10 cellular contexts compared by ENCODE assay signal in genomic region chr1:32181563-32181962, GRCh38. TPM values are rescaled to one million over a fixed set of nuclear protein-coding genes. Genes with fewer than 3 reads are reported as not detected.
DNase-seq lines count a peak whose midpoint lies in the region; ATAC-seq, FAIRE-seq and TF ChIP-seq lines count a peak whose summit lies in the region.
"Had no signal": no experiment of that assay in that cellular context is flagged by ENCODE, and none has a peak within 500 bp of the region (broad histone marks: within the 10 kb centered on the region; RNA-seq: fewer than 3 reads in every experiment).

No MANE protein-coding gene starts in this region.

- no peak for TF ChIP-seq POLR2A in suprapubic skin (IDR thresholded peaks at IDR 0.05)

- no peak for ATAC-seq in activated T-cell treated with anti-CD3 and anti-CD28 coated beads, Interleukin-2, amount 50 U/mL, for 4 hours

- peaks cover 53% of the 10 kb centered on the region for H3K4me1 Mint-ChIP-seq in activated T-cell treated with anti-CD3 and anti-CD28 coated beads, Interleukin-2, amount 50 U/mL, for 4 hours (ENCODE audit: low read depth)
- H3K4me1 Mint-ChIP-seq in activated naive CD8-positive, alpha-beta T cell (ENCODE audit: low read depth): peaks cover 57% of the 10 kb centered on the region

- peak overlapping the region; percentile 87 for H3K4me2 ChIP-seq in keratinocyte (ENCODE audit: control insufficient read depth, extremely low read depth, insufficient read depth, low read depth, low read length)

- FAIRE-seq in keratinocyte (lab: Jason Lieb, UNC) (no peak), HTR-8/SVneo (lab: Jason Lieb, UNC) (no peak)

- peak overlapping the region; percentile 94 for H3K4me3 Mint-ChIP-seq in activated T-cell treated with anti-CD3 and anti-CD28 coated beads, Interleukin-2, amount 50 U/mL, for 4 hours
- H3K4me3 Mint-ChIP-seq in activated naive CD8-positive, alpha-beta T cell: peak overlapping the region; percentile 94

- H3K4me1 ChIP-seq in keratinocyte (ENCODE audit: control insufficient read depth, extremely low read depth, insufficient read depth, low read length): peaks cover 19% of the 10 kb centered on the region
- H3K4me1 ChIP-seq in suprapubic skin: peaks cover 61% of the 10 kb centered on the region

- H3K36me3 ChIP-seq in keratinocyte (ENCODE audit: control insufficient read depth in 2 of 2, extremely low read depth in 1 of 2, insufficient read depth in 2 of 2, low read length in 2 of 2): peaks cover 13 to 39% of the 10 kb centered on the region in 2 experiments
- peaks cover 21% of the 10 kb centered on the region for H3K36me3 ChIP-seq in suprapubic skin

- H3K27me3 Mint-ChIP-seq in activated T-cell treated with anti-CD3 and anti-CD28 coated beads, Interleukin-2, amount 50 U/mL, for 4 hours (ENCODE audit: low read depth): no peaks in the 10 kb centered on the region
- H3K27me3 Mint-ChIP-seq in activated naive CD8-positive, alpha-beta T cell: no peaks in the 10 kb centered on the region

- no peak for TF ChIP-seq EP300 in suprapubic skin (IDR thresholded peaks at IDR 0.05)

- peaks cover 53% of the 10 kb centered on the region for H3K79me2 ChIP-seq in keratinocyte (ENCODE audit: control insufficient read depth, insufficient read depth, low read length)

- H2AFZ ChIP-seq in keratinocyte (ENCODE audit: control insufficient read depth, low read length): no peak overlapping the region

- H3K9me3 ChIP-seq in keratinocyte (ENCODE audit: control insufficient read depth, low read depth, low read length) (no peaks in the 10 kb centered on the region), suprapubic skin (no peaks in the 10 kb centered on the region)

- dilution Hi-C loops in keratinocyte (cut with MboI; ENCODE audit: extremely low pct_ligation_motif_present, low sequenced_read_pairs): no loop called here

- DNase-seq in activated T-cell treated with anti-CD3 and anti-CD28 coated beads, Interleukin-2, amount 50 U/mL, for 4 hours: no peak
- no peak for DNase-seq in activated T-cell treated with anti-CD3 and anti-CD28 coated beads, Interleukin-2, amount 50 U/mL, for 1 hour
- no peak for DNase-seq in keratinocyte (ENCODE audit: low read depth, low spot score)
- DNase-seq in suprapubic skin (ENCODE audit: low spot score in 2 of 2): no peak
- no peak for DNase-seq in effector CD8-positive, alpha-beta T cell (lab: John Stamatoyannopoulos, UW)
- no peak for DNase-seq in activated effector memory CD4-positive, alpha-beta T cell treated with anti-CD3 and anti-CD28 coated beads, Interleukin-2, amount 50 U/mL, for 16 hours
- DNase-seq in HTR-8/SVneo (ENCODE audit: insufficient read length, low spot score): no peak
- DNase-seq: stimulated activated CD4-positive, alpha-beta T cell treated with anti-CD3 and anti-CD28 coated beads, Interleukin-4, amount 100 ng/mL, for 4 hours had no signal

- H3K36me3 Mint-ChIP-seq in activated T-cell treated with anti-CD3 and anti-CD28 coated beads, Interleukin-2, amount 50 U/mL, for 4 hours (ENCODE audit: insufficient read depth): peaks cover 45% of the 10 kb centered on the region
- H3K36me3 Mint-ChIP-seq in activated naive CD8-positive, alpha-beta T cell: peaks cover 22% of the 10 kb centered on the region

- 62% methylated on average over 5 of the region's 5 CpGs for WGBS in suprapubic skin

- H3K9ac ChIP-seq in keratinocyte (ENCODE audit: control insufficient read depth, extremely low read depth, insufficient read depth, low read length): no peak overlapping the region

- peak overlapping the region; percentile 96 for H3K27ac Mint-ChIP-seq in activated naive CD8-positive, alpha-beta T cell

- H3K9me3 Mint-ChIP-seq in activated T-cell treated with anti-CD3 and anti-CD28 coated beads, Interleukin-2, amount 50 U/mL, for 4 hours: no peaks in the 10 kb centered on the region
- no peaks in the 10 kb centered on the region for H3K9me3 Mint-ChIP-seq in activated naive CD8-positive, alpha-beta T cell (ENCODE audit: low read depth)

- peaks cover 7% of the 10 kb centered on the region for H3K9me1 ChIP-seq in keratinocyte (ENCODE audit: control insufficient read depth, extremely low read depth, insufficient read depth, low read length)

- H4K20me1 ChIP-seq in keratinocyte (ENCODE audit: control insufficient read depth, extremely low read depth, insufficient read depth, low read length): peaks cover 4% of the 10 kb centered on the region

- H3K27me3 ChIP-seq in keratinocyte (ENCODE audit: control insufficient read depth, extremely low read depth, insufficient read depth, low read length): no peaks in the 10 kb centered on the region
- no peaks in the 10 kb centered on the region for H3K27me3 ChIP-seq in suprapubic skin

- H3K4me3 ChIP-seq in keratinocyte (ENCODE audit: control insufficient read depth in 2 of 3, extremely low read depth in 1 of 3, insufficient read depth in 2 of 3, low read depth in 1 of 3, low read length in 3 of 3) (peak overlapping the region in 2 of 3 experiments; percentile 70 to 95), suprapubic skin (peak overlapping the region; percentile 77)

- TF ChIP-seq CTCF in keratinocyte (optimal IDR thresholded peaks at IDR 0.05 in 1 of 3, IDR thresholded peaks at IDR 0.05 in 1 of 3, conservative IDR thresholded peaks at IDR 0.05 in 1 of 3; ENCODE audit: extremely low read depth in 1 of 3, insufficient read depth in 2 of 3, low read length in 3 of 3): no peak
- TF ChIP-seq CTCF in suprapubic skin (IDR thresholded peaks at IDR 0.05): no peak

- H3K27ac ChIP-seq in keratinocyte (ENCODE audit: control insufficient read depth, insufficient read depth, low read length): no peak overlapping the region
- H3K27ac ChIP-seq in suprapubic skin: peak overlapping the region; percentile 91

RNA-seq across cellular contexts. Expression of gene TXLNA, which starts 2.1 kb away (rescaled TPM):
- total RNA-seq in activated T-cell treated with anti-CD3 and anti-CD28 coated beads, Interleukin-2, amount 50 U/mL, for 4 hours: 10 to 100 TPM; 80.7 to 86.6 (median 86.0) TPM
- 17.1 to 35.8 TPM (median 20.0 TPM) in 3 replicates for polyA plus RNA-seq in keratinocyte
- 13.2 TPM for polyA plus RNA-seq in keratinocyte (2011; ENCODE audit: low read depth)
- 18.6 and 22.9 TPM in 2 replicates for polyA plus RNA-seq in keratinocyte (2011; cell fraction: cytosol; rRNA removed)
- 52.0 and 54.8 TPM in 2 replicates for polyA plus RNA-seq in keratinocyte (2011; cell fraction: nucleus; rRNA removed)
- polyA plus RNA-seq in keratinocyte (2012; ENCODE audit: low replicate concordance): 18.5 and 27.6 TPM in 2 replicates
- polyA minus RNA-seq in keratinocyte: 26.3 to 43.0 TPM (median 36.3 TPM) in 3 replicates
- 18.4 TPM for polyA minus RNA-seq in keratinocyte (2011; cell fraction: cytosol; rRNA and poly(A)+ RNA removed)
- 21.3 and 34.5 TPM in 2 replicates for polyA minus RNA-seq in keratinocyte (2011; cell fraction: nucleus; rRNA and poly(A)+ RNA removed)
- 10 to 100 TPM; 50.0 to 72.0 (median 56.3) TPM for total RNA-seq in suprapubic skin

RNA-seq across cellular contexts. Expression of gene CCDC28B, which starts 18.8 kb away (rescaled TPM):
- 10 to 100 TPM in 1 of 3 donors, 1 to 10 TPM in 2; 6.7 to 10.0 (median 7.8) TPM for total RNA-seq in activated T-cell treated with anti-CD3 and anti-CD28 coated beads, Interleukin-2, amount 50 U/mL, for 4 hours
- 3.6 to 4.5 TPM (median 3.8 TPM) in 3 replicates for polyA plus RNA-seq in keratinocyte
- 0.74 TPM for polyA plus RNA-seq in keratinocyte (2011; ENCODE audit: low read depth)
- 1.8 and 4.2 TPM in 2 replicates for polyA plus RNA-seq in keratinocyte (2011; cell fraction: cytosol; rRNA removed)
- polyA plus RNA-seq in keratinocyte (2011; cell fraction: nucleus; rRNA removed): 1.6 and 1.8 TPM in 2 replicates
- polyA plus RNA-seq in keratinocyte (2012; ENCODE audit: low replicate concordance): 4.4 and 7.5 TPM in 2 replicates
- polyA minus RNA-seq in keratinocyte: 1.0 to 2.3 TPM (median 1.2 TPM) in 3 replicates
- 2.3 TPM for polyA minus RNA-seq in keratinocyte (2011; cell fraction: cytosol; rRNA and poly(A)+ RNA removed)
- 0.95 and 1.7 TPM in 2 replicates for polyA minus RNA-seq in keratinocyte (2011; cell fraction: nucleus; rRNA and poly(A)+ RNA removed)
- total RNA-seq in suprapubic skin: 1 to 10 TPM in 3 of 4 donors, under 1 TPM in 1; 0.72 to 3.5 (median 2.0) TPM

RNA-seq across cellular contexts. Expression of gene IQCC, which starts 23.9 kb away (rescaled TPM):
- total RNA-seq in activated T-cell treated with anti-CD3 and anti-CD28 coated beads, Interleukin-2, amount 50 U/mL, for 4 hours: 1 to 10 TPM; 2.2 to 3.0 (median 2.9) TPM
- polyA plus RNA-seq in keratinocyte: 1.2 to 2.3 TPM (median 1.5 TPM) in 3 replicates
- 1.1 TPM for polyA plus RNA-seq in keratinocyte (2011; ENCODE audit: low read depth)
- 0.89 and 0.90 TPM in 2 replicates for polyA plus RNA-seq in keratinocyte (2011; cell fraction: cytosol; rRNA removed)
- polyA plus RNA-seq in keratinocyte (2011; cell fraction: nucleus; rRNA removed): 1.2 and 1.3 TPM in 2 replicates
- 1.7 TPM in 2 replicates for polyA plus RNA-seq in keratinocyte (2012; ENCODE audit: low replicate concordance)
- 0.59 to 2.0 TPM (median 0.75 TPM) in 3 replicates for polyA minus RNA-seq in keratinocyte
- polyA minus RNA-seq in keratinocyte (2011; cell fraction: cytosol; rRNA and poly(A)+ RNA removed): not detected
- 0.62 and 0.63 TPM in 2 replicates for polyA minus RNA-seq in keratinocyte (2011; cell fraction: nucleus; rRNA and poly(A)+ RNA removed)
- total RNA-seq in suprapubic skin: 1 to 10 TPM; 1.7 to 4.4 (median 3.7) TPM

RNA-seq across cellular contexts. Expression of gene DCDC2B, which starts 27.3 kb away (rescaled TPM):
- total RNA-seq in activated T-cell treated with anti-CD3 and anti-CD28 coated beads, Interleukin-2, amount 50 U/mL, for 4 hours: not detected
- polyA plus RNA-seq in keratinocyte: not detected in 3 replicates
- polyA plus RNA-seq in keratinocyte (2011; ENCODE audit: low read depth): not detected
- polyA plus RNA-seq in keratinocyte (2011; cell fraction: cytosol; rRNA removed): not detected in 2 replicates
- not detected in 2 replicates for polyA plus RNA-seq in keratinocyte (2011; cell fraction: nucleus; rRNA removed)
- polyA plus RNA-seq in keratinocyte (2012; ENCODE audit: low replicate concordance): not detected in 2 replicates
- polyA minus RNA-seq in keratinocyte: not detected in 3 replicates
- polyA minus RNA-seq in keratinocyte (2011; cell fraction: cytosol; rRNA and poly(A)+ RNA removed): not detected
- polyA minus RNA-seq in keratinocyte (2011; cell fraction: nucleus; rRNA and poly(A)+ RNA removed): not detected in 2 replicates
- total RNA-seq in suprapubic skin: not detected
- total RNA-seq: RPMI7951 had no signal

RNA-seq across cellular contexts. Expression of gene TMEM234, which starts 40.6 kb away (rescaled TPM):
- 1 to 10 TPM; 8.0 to 9.2 (median 8.2) TPM for total RNA-seq in activated T-cell treated with anti-CD3 and anti-CD28 coated beads, Interleukin-2, amount 50 U/mL, for 4 hours
- 14.4 to 20.1 TPM (median 16.9 TPM) in 3 replicates for polyA plus RNA-seq in keratinocyte
- polyA plus RNA-seq in keratinocyte (2011; ENCODE audit: low read depth): 5.4 TPM
- polyA plus RNA-seq in keratinocyte (2011; cell fraction: cytosol; rRNA removed): 10.2 and 12.5 TPM in 2 replicates
- 49.0 and 52.4 TPM in 2 replicates for polyA plus RNA-seq in keratinocyte (2011; cell fraction: nucleus; rRNA removed)
- polyA plus RNA-seq in keratinocyte (2012; ENCODE audit: low replicate concordance): 8.1 and 16.7 TPM in 2 replicates
- polyA minus RNA-seq in keratinocyte: 15.2 to 20.5 TPM (median 19.9 TPM) in 3 replicates
- polyA minus RNA-seq in keratinocyte (2011; cell fraction: cytosol; rRNA and poly(A)+ RNA removed): 4.2 TPM
- polyA minus RNA-seq in keratinocyte (2011; cell fraction: nucleus; rRNA and poly(A)+ RNA removed): 16.4 and 17.4 TPM in 2 replicates
- 10 to 100 TPM in 2 of 4 donors, 1 to 10 TPM in 2; 7.7 to 18.7 (median 12.6) TPM for total RNA-seq in suprapubic skin
